Comparison of ENCODE assay signal across 32 cellular contexts in the genomic region with DNA sequence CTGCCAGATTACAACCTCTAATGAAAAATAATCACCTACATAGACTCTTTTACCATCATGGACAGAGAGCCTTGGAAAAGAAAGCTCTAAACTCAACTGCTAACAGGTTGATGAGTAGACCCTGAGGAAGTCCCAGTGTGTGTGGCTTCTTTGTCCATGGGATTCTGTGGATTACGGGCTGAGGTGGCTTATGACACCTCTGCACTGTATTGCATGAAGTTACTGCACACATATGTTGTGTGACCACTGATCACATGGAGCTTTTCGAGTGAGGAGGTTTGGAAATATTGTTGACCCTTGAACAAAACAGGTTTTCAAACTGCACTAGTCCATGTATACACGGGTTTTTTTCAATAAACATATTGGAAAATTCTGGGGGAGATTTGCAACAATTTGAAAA.
"Had no signal": no experiment of that assay in that cellular context is flagged by ENCODE, and none has a peak within 500 bp of the region (broad histone marks: within the 10 kb centered on the region; RNA-seq: fewer than 3 reads in every experiment).

No MANE protein-coding gene starts in this region.

- H3K9me3 Mint-ChIP-seq: activated CD4-positive, alpha-beta memory T cell treated with anti-CD3 and anti-CD28 coated beads for 36 hours; activated CD4-positive, alpha-beta T cell treated with anti-CD3 and anti-CD28 coated beads, Interleukin-2, amount 10 ng/mL, durations not matched to agents 24 days and 14 days; activated naive CD4-positive, alpha-beta T cell treated with anti-CD3 and anti-CD28 coated beads for 36 hours; activated naive CD4-positive, alpha-beta T cell treated with anti-CD3 and anti-CD28 coated beads, Interleukin-2, amount 50 U/mL, for 24 hours; activated naive CD8-positive, alpha-beta T cell treated with anti-CD3 and anti-CD28 coated beads for 36 hours; activated naive CD8-positive, alpha-beta T cell treated with anti-CD3 and anti-CD28 coated beads, Interleukin-2, amount 50 U/mL, for 24 hours; activated T-helper 1 cell treated with anti-CD3 and anti-CD28 coated beads, Interleukin-12 subunit alpha, Interleukin-12 subunit beta, Interleukin-2, Interleukin-4 antibody, amounts not matched to agents 30 ng/mL and 10 ng/mL and 1 ng/mL, durations not matched to agents 14 hours and 24 hours and 36 hours; activated T-helper 2 cell treated with anti-CD3 and anti-CD28 coated beads, Interferon-gamma antibody, Interleukin-2, Interleukin-4, amounts not matched to agents 10 μg/mL and 5 μg/mL and 100 μg/mL, durations not matched to agents 14 hours and 24 hours and 36 hours; T-helper 2 cell treated with Interferon-gamma antibody and Interleukin-4, amounts not matched to agents 5 μg/mL and 100 μg/mL, for 36 hours had no signal

- H3K36me3 ChIP-seq: adrenal gland, esophagus squamous epithelium, gastroesophageal sphincter, WERI-Rb-1 had no signal

- H3K9me3 ChIP-seq: adrenal gland, body of pancreas, esophagus squamous epithelium, gastroesophageal sphincter had no signal

- H3K4me1 Mint-ChIP-seq: activated CD4-positive, alpha-beta T cell treated with anti-CD3 and anti-CD28 coated beads for 36 hours; activated CD4-positive, alpha-beta T cell treated with anti-CD3 and anti-CD28 coated beads, Interleukin-2, amount 10 ng/mL, durations not matched to agents 24 days and 14 days; activated CD8-positive, alpha-beta memory T cell treated with anti-CD3 and anti-CD28 coated beads, Interleukin-2, amount 10 ng/mL, durations not matched to agents 7 days and 5 days; activated naive CD4-positive, alpha-beta T cell treated with anti-CD3 and anti-CD28 coated beads, Interleukin-2, amount 50 U/mL, for 24 hours; activated naive CD8-positive, alpha-beta T cell treated with anti-CD3 and anti-CD28 coated beads for 36 hours; activated naive CD8-positive, alpha-beta T cell treated with anti-CD3 and anti-CD28 coated beads, Interleukin-2, amount 50 U/mL, for 24 hours; T-helper 17 cell had no signal

- H3K36me3 Mint-ChIP-seq: activated CD4-positive, alpha-beta memory T cell treated with anti-CD3 and anti-CD28 coated beads for 36 hours; activated CD8-positive, alpha-beta memory T cell treated with anti-CD3 and anti-CD28 coated beads, Interleukin-2, amount 10 ng/mL, durations not matched to agents 7 days and 5 days; activated naive CD4-positive, alpha-beta T cell treated with anti-CD3 and anti-CD28 coated beads, Interleukin-2, amount 50 U/mL, for 24 hours; activated naive CD8-positive, alpha-beta T cell treated with anti-CD3 and anti-CD28 coated beads for 36 hours had no signal

- H3K4me3 Mint-ChIP-seq: activated CD4-positive, alpha-beta memory T cell treated with anti-CD3 and anti-CD28 coated beads for 36 hours; activated CD4-positive, alpha-beta T cell treated with anti-CD3 and anti-CD28 coated beads for 36 hours; activated CD4-positive, alpha-beta T cell treated with anti-CD3 and anti-CD28 coated beads, Interleukin-2, amount 10 ng/mL, durations not matched to agents 24 days and 14 days; activated CD8-positive, alpha-beta memory T cell treated with anti-CD3 and anti-CD28 coated beads, Interleukin-2, amount 10 ng/mL, durations not matched to agents 7 days and 5 days; activated CD8-positive, alpha-beta T cell treated with anti-CD3 and anti-CD28 coated beads, Interleukin-2, amount 10 ng/mL, durations not matched to agents 7 days and 5 days; activated naive CD4-positive, alpha-beta T cell treated with anti-CD3 and anti-CD28 coated beads for 36 hours; activated naive CD4-positive, alpha-beta T cell treated with anti-CD3 and anti-CD28 coated beads, Interleukin-2, amount 50 U/mL, for 24 hours; activated naive CD8-positive, alpha-beta T cell treated with anti-CD3 and anti-CD28 coated beads for 36 hours; activated naive CD8-positive, alpha-beta T cell treated with anti-CD3 and anti-CD28 coated beads, Interleukin-2, amount 50 U/mL, for 24 hours; activated T-helper 1 cell treated with anti-CD3 and anti-CD28 coated beads, Interleukin-12 subunit alpha, Interleukin-12 subunit beta, Interleukin-2, Interleukin-4 antibody, amounts not matched to agents 30 ng/mL and 10 ng/mL and 1 ng/mL, durations not matched to agents 14 hours and 24 hours and 36 hours; T-helper 17 cell; T-helper 2 cell treated with Interferon-gamma antibody and Interleukin-4, amounts not matched to agents 5 μg/mL and 100 μg/mL, for 36 hours had no signal

- DNase-seq: activated CD4-positive, alpha-beta memory T cell treated with anti-CD3 and anti-CD28 coated beads for 36 hours; activated CD4-positive, alpha-beta T cell treated with anti-CD3 and anti-CD28 coated beads for 36 hours; activated CD4-positive, alpha-beta T cell treated with anti-CD3 and anti-CD28 coated beads, Interleukin-2, amount 10 ng/mL, durations not matched to agents 24 days and 14 days; activated CD4-positive, CD25-positive, alpha-beta regulatory T cell; activated CD4-positive, CD25-positive, alpha-beta regulatory T cell treated with anti-CD3 and anti-CD28 coated beads, Interleukin-2, amount 50 U/mL, for 72 hours; activated CD8-positive, alpha-beta memory T cell treated with anti-CD3 and anti-CD28 coated beads, Interleukin-2, amount 10 ng/mL, durations not matched to agents 7 days and 5 days; activated CD8-positive, alpha-beta memory T cell treated with anti-CD3 and anti-CD28 coated beads, Interleukin-2, amount 50 U/mL, for 4 hours; activated CD8-positive, alpha-beta T cell treated with anti-CD3 and anti-CD28 coated beads, Interleukin-2, amount 10 ng/mL, durations not matched to agents 7 days and 5 days; activated effector memory CD4-positive, alpha-beta T cell treated with anti-CD3 and anti-CD28 coated beads, Interleukin-2, amount 50 U/mL, for 16 hours; activated naive CD4-positive, alpha-beta T cell treated with anti-CD3 and anti-CD28 coated beads for 36 hours; activated naive CD8-positive, alpha-beta T cell treated with anti-CD3 and anti-CD28 coated beads for 36 hours; activated naive CD8-positive, alpha-beta T cell treated with anti-CD3 and anti-CD28 coated beads, Interleukin-2, amount 50 U/mL, for 24 hours; activated T-cell treated with anti-CD3 and anti-CD28 coated beads, Interleukin-2, amount 50 U/mL, for 1 hour; activated T-cell treated with anti-CD3 and anti-CD28 coated beads, Interleukin-2, amount 50 U/mL, for 48 hours; adrenal gland; amygdala; aorta; body of pancreas; caudate nucleus; cortex of kidney; dermis blood vessel endothelial cell; effector CD4-positive, alpha-beta T cell; esophagus squamous epithelium; foreskin melanocyte; T-helper 17 cell; T1000; WERI-Rb-1 had no signal

- H3K27me3 ChIP-seq: adrenal gland, body of pancreas, esophagus squamous epithelium, gastroesophageal sphincter had no signal

- H3K27ac ChIP-seq: adrenal gland, body of pancreas, esophagus squamous epithelium, gastroesophageal sphincter, WERI-Rb-1 had no signal

- H3K27ac Mint-ChIP-seq: activated CD4-positive, alpha-beta memory T cell treated with anti-CD3 and anti-CD28 coated beads for 36 hours; activated CD4-positive, alpha-beta T cell treated with anti-CD3 and anti-CD28 coated beads for 36 hours; activated CD4-positive, alpha-beta T cell treated with anti-CD3 and anti-CD28 coated beads, Interleukin-2, amount 10 ng/mL, durations not matched to agents 24 days and 14 days; activated CD8-positive, alpha-beta memory T cell treated with anti-CD3 and anti-CD28 coated beads, Interleukin-2, amount 10 ng/mL, durations not matched to agents 7 days and 5 days; activated CD8-positive, alpha-beta T cell treated with anti-CD3 and anti-CD28 coated beads, Interleukin-2, amount 10 ng/mL, durations not matched to agents 7 days and 5 days; activated naive CD4-positive, alpha-beta T cell treated with anti-CD3 and anti-CD28 coated beads for 36 hours; activated naive CD4-positive, alpha-beta T cell treated with anti-CD3 and anti-CD28 coated beads, Interleukin-2, amount 50 U/mL, for 24 hours; activated naive CD8-positive, alpha-beta T cell treated with anti-CD3 and anti-CD28 coated beads for 36 hours; activated naive CD8-positive, alpha-beta T cell treated with anti-CD3 and anti-CD28 coated beads, Interleukin-2, amount 50 U/mL, for 24 hours; activated T-helper 1 cell treated with anti-CD3 and anti-CD28 coated beads, Interleukin-12 subunit alpha, Interleukin-12 subunit beta, Interleukin-2, Interleukin-4 antibody, amounts not matched to agents 30 ng/mL and 10 ng/mL and 1 ng/mL, durations not matched to agents 14 hours and 24 hours and 36 hours; activated T-helper 2 cell treated with anti-CD3 and anti-CD28 coated beads, Interferon-gamma antibody, Interleukin-2, Interleukin-4, amounts not matched to agents 10 μg/mL and 5 μg/mL and 100 μg/mL, durations not matched to agents 14 hours and 24 hours and 36 hours; T-helper 17 cell; T-helper 2 cell treated with Interferon-gamma antibody and Interleukin-4, amounts not matched to agents 5 μg/mL and 100 μg/mL, for 36 hours had no signal

- H3K4me3 ChIP-seq: adrenal gland, body of pancreas, esophagus squamous epithelium, gastroesophageal sphincter had no signal

- ATAC-seq: activated CD4-positive, alpha-beta T cell treated with anti-CD3 and anti-CD28 coated beads for 36 hours; activated CD8-positive, alpha-beta memory T cell treated with anti-CD3 and anti-CD28 coated beads, Interleukin-2, amount 10 ng/mL, durations not matched to agents 7 days and 5 days; activated CD8-positive, alpha-beta T cell treated with anti-CD3 and anti-CD28 coated beads, Interleukin-2, amount 10 ng/mL, durations not matched to agents 7 days and 5 days; activated naive CD8-positive, alpha-beta T cell treated with anti-CD3 and anti-CD28 coated beads, Interleukin-2, amount 50 U/mL, for 24 hours; body of pancreas; gastroesophageal sphincter; T-helper 17 cell had no signal

- H3K27me3 Mint-ChIP-seq: activated CD4-positive, alpha-beta T cell treated with anti-CD3 and anti-CD28 coated beads for 36 hours had no signal
